8 cellular contexts compared by ENCODE assay signal in the genomic region with DNA sequence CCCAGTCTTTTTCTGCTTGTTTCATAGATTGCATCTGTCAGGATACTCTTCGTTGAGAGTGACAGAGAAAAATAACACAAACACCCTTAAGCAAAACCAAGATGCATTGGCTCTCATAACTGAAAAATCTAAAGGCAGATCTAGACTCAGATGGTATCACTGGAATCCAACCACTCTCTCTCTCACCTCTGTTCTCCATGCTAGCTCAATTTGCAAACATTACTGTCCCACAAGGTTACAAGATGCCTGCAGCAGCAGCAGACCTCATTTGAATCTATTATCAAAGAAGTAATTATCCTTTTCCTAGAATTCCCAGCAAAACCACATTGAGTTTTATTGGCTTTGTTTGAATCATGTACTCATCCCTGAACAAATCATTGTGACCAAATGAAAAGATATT. TPM values are rescaled to one million over a fixed set of nuclear protein-coding genes. Genes with fewer than 3 reads are reported as not detected.
"Had no signal": no experiment of that assay in that cellular context is flagged by ENCODE, and none has a peak within 500 bp of the region (broad histone marks: within the 10 kb centered on the region; RNA-seq: fewer than 3 reads in every experiment).

No MANE protein-coding gene starts in this region.

- H2AFZ ChIP-seq: GM23248 had no signal

- ATAC-seq: HCT116 had no signal

- H3K4me3 ChIP-seq: GM23248, HAP-1 had no signal

- H3K9me3 ChIP-seq: HAP-1 had no signal

- H3K4me1 ChIP-seq: HAP-1 had no signal

- DNase-seq: GM23248, GOT3, H7, HFFc6, IMR-90 had no signal

- H3K36me3 ChIP-seq: HAP-1 had no signal

- H3K9ac ChIP-seq: GM23248 had no signal

- H3K27ac ChIP-seq: GM23248 had no signal

RNA-seq across cellular contexts. Expression of gene PAQR9, which starts 55.5 kb away (rescaled TPM):
- total RNA-seq: GM23248, HT-29, IMR-90 had no signal
